In the genomic region with DNA sequence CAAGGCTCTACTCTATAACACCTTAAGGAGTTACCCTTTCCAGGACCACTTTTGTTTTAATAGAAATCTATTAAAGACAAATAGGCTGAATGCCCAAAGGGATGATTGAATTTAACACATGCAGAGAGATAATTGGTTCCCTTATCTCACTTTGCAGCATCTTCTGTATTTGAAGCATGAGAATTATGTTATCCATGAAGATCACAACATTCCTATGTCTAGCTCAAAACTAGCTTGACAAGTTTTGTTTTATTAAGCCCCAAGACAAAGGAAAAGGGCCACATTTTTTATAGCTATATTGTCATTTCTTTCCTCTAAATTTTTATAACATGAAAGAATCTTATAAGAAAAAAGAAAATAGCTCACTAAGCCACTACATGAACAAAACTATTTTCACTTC, we compare ENCODE assay signal across 32 cellular contexts. TPM values are rescaled to one million over a fixed set of nuclear protein-coding genes. Genes with fewer than 3 reads are reported as not detected.
"Had no signal": no experiment of that assay in that cellular context is flagged by ENCODE, and none has a peak within 500 bp of the region (broad histone marks: within the 10 kb centered on the region; RNA-seq: fewer than 3 reads in every experiment).

No MANE protein-coding gene starts in this region.

- H3K36me3 Mint-ChIP-seq: stimulated activated effector memory CD8-positive, alpha-beta T cell treated with anti-CD3 and anti-CD28 coated beads, Interleukin-12 subunit alpha, Interleukin-12 subunit beta, amount 100 ng/mL, for 72 hours; stimulated activated memory B cell treated with anti-CD40 and anti-IgM and Interleukin-4, amounts not matched to agents 10 μg/mL and 1 μg/mL and 100 μg/mL, for 72 hours; stimulated activated naive B cell treated with anti-CD40 and anti-IgM and Interleukin-4, amounts not matched to agents 10 μg/mL and 1 μg/mL and 100 μg/mL, for 72 hours; type B pancreatic cell had no signal

- H3K9me3 ChIP-seq: suprapubic skin, testis, thoracic aorta, thyroid gland, tibial artery, transverse colon, upper lobe of left lung, upper lobe of right lung, uterus, vagina had no signal

- H3K27ac Mint-ChIP-seq: stimulated activated effector memory CD8-positive, alpha-beta T cell treated with anti-CD3 and anti-CD28 coated beads, Interleukin-12 subunit alpha, Interleukin-12 subunit beta, amount 100 ng/mL, for 72 hours; stimulated activated memory B cell treated with anti-CD40 and anti-IgM and Interleukin-4, amounts not matched to agents 10 μg/mL and 1 μg/mL and 100 μg/mL, for 72 hours; stimulated activated naive B cell treated with anti-CD40 and anti-IgM and Interleukin-4, amounts not matched to agents 10 μg/mL and 1 μg/mL and 100 μg/mL, for 72 hours; stimulated activated naive CD8-positive, alpha-beta T cell treated with anti-CD3 and anti-CD28 coated beads, Interleukin-15, amount 100 ng/mL, for 72 hours; stimulated activated naive CD8-positive, alpha-beta T cell treated with anti-CD3 and anti-CD28 coated beads, Interleukin-15, Interleukin-2, amounts not matched to agents 100 ng/mL and 50 ng/mL, for 24 hours; type B pancreatic cell had no signal

- H3K36me3 ChIP-seq: stomach, suprapubic skin, thoracic aorta, thyroid gland, tibial artery, tibial nerve, transverse colon, upper lobe of left lung, upper lobe of right lung, uterus, vagina had no signal

- DNase-seq: stimulated activated CD4-positive, alpha-beta T cell treated with anti-CD3 and anti-CD28 coated beads, Interleukin-2, amount 100 ng/mL, for 48 hours; stimulated activated CD4-positive, alpha-beta T cell treated with anti-CD3 and anti-CD28 coated beads, Interleukin-4, amount 100 ng/mL, for 1 hour; stimulated activated CD4-positive, alpha-beta T cell treated with anti-CD3 and anti-CD28 coated beads, Interleukin-4, amount 100 ng/mL, for 24 hours; stimulated activated CD4-positive, alpha-beta T cell treated with anti-CD3 and anti-CD28 coated beads, Interleukin-4, amount 100 ng/mL, for 4 hours; stimulated activated CD8-positive, alpha-beta memory T cell treated with anti-CD3 and anti-CD28 coated beads, Interleukin-4, amount 100 ng/mL, for 48 hours; stimulated activated naive B cell treated with anti-CD40 and anti-IgM and Interleukin-4, amounts not matched to agents 10 μg/mL and 1 μg/mL and 100 μg/mL, for 72 hours; stimulated activated naive CD4-positive, alpha-beta T cell; stimulated activated naive CD4-positive, alpha-beta T cell treated with Interleukin-2 at 50 U/mL for 16 hours; stimulated activated naive CD8-positive, alpha-beta T cell treated with anti-CD3 and anti-CD28 coated beads, Interleukin-15, amount 100 ng/mL, for 72 hours; stimulated activated naive CD8-positive, alpha-beta T cell treated with anti-CD3 and anti-CD28 coated beads, Interleukin-15, Interleukin-2, amounts not matched to agents 100 U/mL and 50 U/mL, for 24 hours; stomach; substantia nigra; testis; thyroid gland; tibial artery; transverse colon; upper lobe of left lung; upper lobe of right lung; uterus had no signal

- H3K4me3 Mint-ChIP-seq: stimulated activated effector memory CD8-positive, alpha-beta T cell treated with anti-CD3 and anti-CD28 coated beads, Interleukin-12 subunit alpha, Interleukin-12 subunit beta, amount 100 ng/mL, for 72 hours; stimulated activated memory B cell treated with anti-CD40 and anti-IgM and Interleukin-4, amounts not matched to agents 10 μg/mL and 1 μg/mL and 100 μg/mL, for 72 hours; stimulated activated naive B cell treated with anti-CD40 and anti-IgM and Interleukin-4, amounts not matched to agents 10 μg/mL and 1 μg/mL and 100 μg/mL, for 72 hours; stimulated activated naive CD8-positive, alpha-beta T cell treated with anti-CD3 and anti-CD28 coated beads, Interleukin-15, amount 100 ng/mL, for 72 hours; stimulated activated naive CD8-positive, alpha-beta T cell treated with anti-CD3 and anti-CD28 coated beads, Interleukin-15, Interleukin-2, amounts not matched to agents 100 ng/mL and 50 ng/mL, for 24 hours; type B pancreatic cell had no signal

- H3K27me3 Mint-ChIP-seq: stimulated activated memory B cell treated with anti-CD40 and anti-IgM and Interleukin-4, amounts not matched to agents 10 μg/mL and 1 μg/mL and 100 μg/mL, for 72 hours; stimulated activated naive B cell treated with anti-CD40 and anti-IgM and Interleukin-4, amounts not matched to agents 10 μg/mL and 1 μg/mL and 100 μg/mL, for 72 hours; stimulated activated naive CD8-positive, alpha-beta T cell treated with anti-CD3 and anti-CD28 coated beads, Interleukin-15, amount 100 ng/mL, for 72 hours; stimulated activated naive CD8-positive, alpha-beta T cell treated with anti-CD3 and anti-CD28 coated beads, Interleukin-15, Interleukin-2, amounts not matched to agents 100 ng/mL and 50 ng/mL, for 24 hours; type B pancreatic cell had no signal

- H3K4me1 Mint-ChIP-seq: stimulated activated effector memory CD8-positive, alpha-beta T cell treated with anti-CD3 and anti-CD28 coated beads, Interleukin-12 subunit alpha, Interleukin-12 subunit beta, amount 100 ng/mL, for 72 hours; stimulated activated memory B cell treated with anti-CD40 and anti-IgM and Interleukin-4, amounts not matched to agents 10 μg/mL and 1 μg/mL and 100 μg/mL, for 72 hours; stimulated activated naive B cell treated with anti-CD40 and anti-IgM and Interleukin-4, amounts not matched to agents 10 μg/mL and 1 μg/mL and 100 μg/mL, for 72 hours; stimulated activated naive CD8-positive, alpha-beta T cell treated with anti-CD3 and anti-CD28 coated beads, Interleukin-15, amount 100 ng/mL, for 72 hours had no signal

- H3K9me3 Mint-ChIP-seq: stimulated activated memory B cell treated with anti-CD40 and anti-IgM and Interleukin-4, amounts not matched to agents 10 μg/mL and 1 μg/mL and 100 μg/mL, for 72 hours; stimulated activated naive CD8-positive, alpha-beta T cell treated with anti-CD3 and anti-CD28 coated beads, Interleukin-15, Interleukin-2, amounts not matched to agents 100 ng/mL and 50 ng/mL, for 24 hours had no signal

- H3K27me3 ChIP-seq: stomach, suprapubic skin, testis, thyroid gland, tibial artery, tibial nerve, transverse colon, upper lobe of left lung, upper lobe of right lung, uterus, vagina had no signal

- H3K4me1 ChIP-seq: stomach, suprapubic skin, testis, thyroid gland, tibial artery, tibial nerve, transverse colon, upper lobe of left lung, upper lobe of right lung, uterus, vagina had no signal

- ATAC-seq: stimulated activated effector memory CD8-positive, alpha-beta T cell treated with anti-CD3 and anti-CD28 coated beads, Interleukin-12 subunit alpha, Interleukin-12 subunit beta, amount 100 ng/mL, for 72 hours; stimulated activated memory B cell treated with anti-CD40 and anti-IgM and Interleukin-4, amounts not matched to agents 10 μg/mL and 1 μg/mL and 100 μg/mL, for 72 hours; stimulated activated naive B cell treated with anti-CD40 and anti-IgM and Interleukin-4, amounts not matched to agents 10 μg/mL and 1 μg/mL and 100 μg/mL, for 72 hours; stimulated activated naive CD8-positive, alpha-beta T cell treated with anti-CD3 and anti-CD28 coated beads, Interleukin-15, amount 100 ng/mL, for 72 hours; stimulated activated naive CD8-positive, alpha-beta T cell treated with anti-CD3 and anti-CD28 coated beads, Interleukin-15, Interleukin-2, amounts not matched to agents 100 U/mL and 50 U/mL, for 24 hours; upper lobe of right lung had no signal

- H3K4me3 ChIP-seq: stomach, suprapubic skin, testis, thoracic aorta, thyroid gland, tibial artery, tibial nerve, transverse colon, upper lobe of left lung, upper lobe of right lung, uterus, vagina had no signal

- H3K27ac ChIP-seq: stomach, suprapubic skin, testis, thoracic aorta, thyroid gland, tibial artery, tibial nerve, transverse colon, upper lobe of left lung, upper lobe of right lung, uterus, vagina had no signal

RNA-seq across cellular contexts. Expression of gene FTMT, which starts 57.9 kb away (rescaled TPM):
- total RNA-seq: stomach, subcutaneous adipose tissue, suprapubic skin, temporal lobe, thoracic aorta, thyroid gland, tibial nerve, transverse colon, upper lobe of left lung, upper lobe of right lung, ureter, urinary bladder, uterus, vagina had no signal
- polyA plus RNA-seq: stomach, thymus, urinary bladder had no signal
